In genomic region chr7:75171822-75172221, GRCh38 we compare ENCODE assay signal across 8 cellular contexts.
DNase-seq lines count a peak whose midpoint lies in the region; ATAC-seq lines count a peak whose summit lies in the region.
"Not testable (repeated sequence)": the region's sequence is repeated elsewhere in the genome, so short reads cannot be mapped to it uniquely, and the experiment has no call there.

No MANE protein-coding gene starts in this region.

- intact Hi-C loops in left cardiac atrium (cut with DNase I), result not testable (repeated sequence)

- H3K4me1 Mint-ChIP-seq in T-cell; stimulated activated effector memory CD8-positive, alpha-beta T cell treated with anti-CD3 and anti-CD28 coated beads, Interleukin-12 subunit alpha, Interleukin-12 subunit beta, amount 100 ng/mL, for 72 hours: not testable (repeated sequence)

- H3K36me3 Mint-ChIP-seq in T-cell; stimulated activated effector memory CD8-positive, alpha-beta T cell treated with anti-CD3 and anti-CD28 coated beads, Interleukin-12 subunit alpha, Interleukin-12 subunit beta, amount 100 ng/mL, for 72 hours: not testable (repeated sequence)

- not testable (repeated sequence) for H3K9me3 Mint-ChIP-seq in T-cell; stimulated activated effector memory CD8-positive, alpha-beta T cell treated with anti-CD3 and anti-CD28 coated beads, Interleukin-12 subunit alpha, Interleukin-12 subunit beta, amount 100 ng/mL, for 72 hours

- POLR2A ChIA-PET in T-cell (lab: Charles Lee), result not testable (repeated sequence)

- H3K27me3 Mint-ChIP-seq in T-cell, result not testable (repeated sequence)

- DNase-seq in T-cell; left cardiac atrium; stimulated activated effector memory CD8-positive, alpha-beta T cell treated with anti-CD3 and anti-CD28 coated beads, Interleukin-12 subunit alpha, Interleukin-12 subunit beta, amount 100 ng/mL, for 72 hours (ENCODE audit: low spot score in 2 of 2): not testable (repeated sequence)

- not testable (repeated sequence) for H3K27ac Mint-ChIP-seq in T-cell; stimulated activated effector memory CD8-positive, alpha-beta T cell treated with anti-CD3 and anti-CD28 coated beads, Interleukin-12 subunit alpha, Interleukin-12 subunit beta, amount 100 ng/mL, for 72 hours

- peak; percentile 89 for ATAC-seq in GM18511 (IDR thresholded peaks at IDR 0.05; ENCODE audit: unreplicated experiment)
- peak; percentile 74 for ATAC-seq in GM19372 (IDR thresholded peaks at IDR 0.05; ENCODE audit: low read depth, unreplicated experiment)
- peak; percentile 80 for ATAC-seq in GM21576 (IDR thresholded peaks at IDR 0.05; ENCODE audit: unreplicated experiment)
- peak; percentile 69 for ATAC-seq in HG02884 (IDR thresholded peaks at IDR 0.05; ENCODE audit: unreplicated experiment)
- ATAC-seq in HG03196 (IDR thresholded peaks at IDR 0.05; ENCODE audit: unreplicated experiment), result peak; percentile 76
- peak in 3 of 4 experiments; percentile 30 to 50 (median 40) for ATAC-seq in T-cell (replicated peaks in 1 of 4)
- peak; percentile 75 to 79 for ATAC-seq in left cardiac atrium
- peak; percentile 36 for ATAC-seq in stimulated activated effector memory CD8-positive, alpha-beta T cell treated with anti-CD3 and anti-CD28 coated beads, Interleukin-12 subunit alpha, Interleukin-12 subunit beta, amount 100 ng/mL, for 72 hours

- CTCF ChIA-PET in T-cell (lab: Charles Lee), result not testable (repeated sequence)

- H3K4me3 Mint-ChIP-seq in T-cell; stimulated activated effector memory CD8-positive, alpha-beta T cell treated with anti-CD3 and anti-CD28 coated beads, Interleukin-12 subunit alpha, Interleukin-12 subunit beta, amount 100 ng/mL, for 72 hours: not testable (repeated sequence)

Comparison
In these comparisons a context has a peak if more than half of its experiments do, and no peak if none do; other contexts are left out.
1. ATAC-seq: peak in every context shown above with its lines; median percentile 89 in GM18511; 80 in GM21576; 77 in left cardiac atrium; 76 in HG03196; 74 in GM19372; 69 in HG02884; 40 in T-cell; 36 in stimulated activated effector memory CD8-positive, alpha-beta T cell treated with anti-CD3 and anti-CD28 coated beads, Interleukin-12 subunit alpha, Interleukin-12 subunit beta, amount 100 ng/mL, for 72 hours.